Comparison of ENCODE assay signal across 12 cellular contexts in genomic region chr17:31308372-31308905, GRCh38. TPM values are rescaled to one million over a fixed set of nuclear protein-coding genes. Genes with fewer than 3 reads are reported as not detected.
DNase-seq lines count a peak whose midpoint lies in the region; ATAC-seq and FAIRE-seq lines count a peak whose summit lies in the region.
"Had no signal": no experiment of that assay in that cellular context is flagged by ENCODE, and none has a peak within 500 bp of the region (broad histone marks: within the 10 kb centered on the region; RNA-seq: fewer than 3 reads in every experiment).

No MANE protein-coding gene starts in this region.

- ATAC-seq in activated T-cell treated with anti-CD3 and anti-CD28 coated beads, Interleukin-2, amount 50 U/mL, for 4 hours, result peak; percentile 72 to 75
- ATAC-seq in central memory CD8-positive, alpha-beta T cell (replicated peaks; ENCODE audit: extremely low read depth, poor library complexity, severe bottlenecking), result no peak
- ATAC-seq: right cardiac atrium had no signal

- no peak for FAIRE-seq in urothelium cell line (lab: Jason Lieb, UNC)

- no peaks in the 10 kb centered on the region for H3K27me3 Mint-ChIP-seq in activated T-cell treated with anti-CD3 and anti-CD28 coated beads, Interleukin-2, amount 50 U/mL, for 4 hours (ENCODE audit: low read depth)
- H3K27me3 Mint-ChIP-seq in central memory CD8-positive, alpha-beta T cell, result no peaks in the 10 kb centered on the region
- H3K27me3 Mint-ChIP-seq in stimulated activated naive CD8-positive, alpha-beta T cell treated with anti-CD3 and anti-CD28 coated beads, Interleukin-15, Interleukin-2, amounts not matched to agents 100 ng/mL and 50 ng/mL, for 24 hours, result no peaks in the 10 kb centered on the region

- peak overlapping the region; percentile 83 for H3K4me3 Mint-ChIP-seq in activated T-cell treated with anti-CD3 and anti-CD28 coated beads, Interleukin-2, amount 50 U/mL, for 4 hours
- H3K4me3 Mint-ChIP-seq in central memory CD8-positive, alpha-beta T cell, result peak overlapping the region; percentile 85
- H3K4me3 Mint-ChIP-seq in stimulated activated naive CD8-positive, alpha-beta T cell treated with anti-CD3 and anti-CD28 coated beads, Interleukin-15, Interleukin-2, amounts not matched to agents 100 ng/mL and 50 ng/mL, for 24 hours, result peak overlapping the region; percentile 80

- H3K36me3 Mint-ChIP-seq in activated T-cell treated with anti-CD3 and anti-CD28 coated beads, Interleukin-2, amount 50 U/mL, for 4 hours (ENCODE audit: insufficient read depth), result peaks cover 30% of the 10 kb centered on the region
- H3K36me3 Mint-ChIP-seq in central memory CD8-positive, alpha-beta T cell (ENCODE audit: insufficient read depth), result peaks cover 47% of the 10 kb centered on the region
- H3K36me3 Mint-ChIP-seq in stimulated activated naive CD8-positive, alpha-beta T cell treated with anti-CD3 and anti-CD28 coated beads, Interleukin-15, Interleukin-2, amounts not matched to agents 100 ng/mL and 50 ng/mL, for 24 hours (ENCODE audit: low read depth), result peaks cover 47% of the 10 kb centered on the region

- peaks cover 71% of the 10 kb centered on the region for H3K4me1 Mint-ChIP-seq in activated T-cell treated with anti-CD3 and anti-CD28 coated beads, Interleukin-2, amount 50 U/mL, for 4 hours (ENCODE audit: low read depth)
- H3K4me1 Mint-ChIP-seq in central memory CD8-positive, alpha-beta T cell, result peaks cover 53% of the 10 kb centered on the region
- peaks cover 80% of the 10 kb centered on the region for H3K4me1 Mint-ChIP-seq in stimulated activated naive CD8-positive, alpha-beta T cell treated with anti-CD3 and anti-CD28 coated beads, Interleukin-15, Interleukin-2, amounts not matched to agents 100 ng/mL and 50 ng/mL, for 24 hours (ENCODE audit: low read depth)

- peaks cover 8% of the 10 kb centered on the region for H3K9me3 Mint-ChIP-seq in activated T-cell treated with anti-CD3 and anti-CD28 coated beads, Interleukin-2, amount 50 U/mL, for 4 hours
- H3K9me3 Mint-ChIP-seq in central memory CD8-positive, alpha-beta T cell, result no peaks in the 10 kb centered on the region
- no peaks in the 10 kb centered on the region for H3K9me3 Mint-ChIP-seq in stimulated activated naive CD8-positive, alpha-beta T cell treated with anti-CD3 and anti-CD28 coated beads, Interleukin-15, Interleukin-2, amounts not matched to agents 100 ng/mL and 50 ng/mL, for 24 hours

- no peak for DNase-seq in activated T-cell treated with anti-CD3 and anti-CD28 coated beads, Interleukin-2, amount 50 U/mL, for 4 hours
- no peak for DNase-seq in activated T-cell treated with anti-CD3 and anti-CD28 coated beads, Interleukin-2, amount 50 U/mL, for 48 hours
- DNase-seq in NCI-H69 (lab: John Stamatoyannopoulos, UW), result peak; percentile 15
- no peak for DNase-seq in central memory CD8-positive, alpha-beta T cell (ENCODE audit: low spot score in 2 of 2)
- DNase-seq in urothelium cell line (ENCODE audit: low spot score), result no peak
- no peak for DNase-seq in NCI-H1105 treated with DMSO at 0.1 percent for 48 hours (lab: John Stamatoyannopoulos, UW)
- no peak for DNase-seq in DMS53 (lab: John Stamatoyannopoulos, UW)
- DNase-seq: amniotic stem cell; NCI-H2171; right cardiac atrium; stimulated activated CD8-positive, alpha-beta memory T cell treated with anti-CD3 and anti-CD28 coated beads, Interleukin-4, amount 100 ng/mL, for 48 hours had no signal

- H3K27ac Mint-ChIP-seq in central memory CD8-positive, alpha-beta T cell (ENCODE audit: low read depth), result peak overlapping the region; percentile 90
- H3K27ac Mint-ChIP-seq in stimulated activated naive CD8-positive, alpha-beta T cell treated with anti-CD3 and anti-CD28 coated beads, Interleukin-15, Interleukin-2, amounts not matched to agents 100 ng/mL and 50 ng/mL, for 24 hours, result peak overlapping the region; percentile 94

RNA-seq across cellular contexts. Expression of gene EVI2B, which starts 5.4 kb away (rescaled TPM):
- total RNA-seq in activated T-cell treated with anti-CD3 and anti-CD28 coated beads, Interleukin-2, amount 50 U/mL, for 4 hours, result 1 to 10 TPM; 5.0 to 7.0 (median 7.0) TPM

RNA-seq across cellular contexts. Expression of gene OMG, which starts 11.4 kb away (rescaled TPM):
- total RNA-seq in activated T-cell treated with anti-CD3 and anti-CD28 coated beads, Interleukin-2, amount 50 U/mL, for 4 hours, result under 1 TPM in 1 of 3 donors, not detected in 2; 0.15 TPM
- total RNA-seq: right cardiac atrium had no signal

RNA-seq across cellular contexts. Expression of gene EVI2A, which starts 13.0 kb away (rescaled TPM):
- total RNA-seq in activated T-cell treated with anti-CD3 and anti-CD28 coated beads, Interleukin-2, amount 50 U/mL, for 4 hours, result 10 to 100 TPM; 18.4 to 25.1 (median 19.4) TPM
